28 cellular contexts compared by ENCODE assay signal in genomic region chr4:170271723-170272122, GRCh38.
"Had no signal": no experiment of that assay in that cellular context is flagged by ENCODE, and none has a peak within 500 bp of the region (broad histone marks: within the 10 kb centered on the region; RNA-seq: fewer than 3 reads in every experiment).

No MANE protein-coding gene starts in this region.

- H3K36me3 ChIP-seq: left ventricle myocardium inferior, neural progenitor cell, vagina, WERI-Rb-1 had no signal

- H3K27me3 ChIP-seq: dorsolateral prefrontal cortex, neural progenitor cell, testis, vagina had no signal

- H3K27me3 Mint-ChIP-seq: activated naive CD4-positive, alpha-beta T cell treated with anti-CD3 and anti-CD28 coated beads, Interleukin-2, amount 50 U/mL, for 24 hours; effector memory CD8-positive, alpha-beta T cell; stimulated activated memory B cell treated with anti-CD40 and anti-IgM and Interleukin-4, amounts not matched to agents 10 μg/mL and 1 μg/mL and 100 μg/mL, for 72 hours had no signal

- H2AFZ ChIP-seq: neural progenitor cell had no signal

- FAIRE-seq: colon, endothelial cell of umbilical vein, small intestine, TTC549 had no signal

- H3K36me3 Mint-ChIP-seq: activated naive CD4-positive, alpha-beta T cell treated with anti-CD3 and anti-CD28 coated beads, Interleukin-2, amount 50 U/mL, for 24 hours; naive thymus-derived CD8-positive, alpha-beta T cell; neural progenitor cell; stimulated activated memory B cell treated with anti-CD40 and anti-IgM and Interleukin-4, amounts not matched to agents 10 μg/mL and 1 μg/mL and 100 μg/mL, for 72 hours had no signal

- H3K27ac Mint-ChIP-seq: activated CD8-positive, alpha-beta T cell treated with anti-CD3 and anti-CD28 coated beads, Interleukin-2, amount 10 ng/mL, durations not matched to agents 7 days and 5 days; activated naive CD4-positive, alpha-beta T cell treated with anti-CD3 and anti-CD28 coated beads, Interleukin-2, amount 50 U/mL, for 24 hours; activated T-helper 1 cell treated with anti-CD3 and anti-CD28 coated beads, Interleukin-12 subunit alpha, Interleukin-12 subunit beta, Interleukin-2, Interleukin-4 antibody, amounts not matched to agents 30 ng/mL and 10 ng/mL and 1 ng/mL, durations not matched to agents 14 hours and 24 hours and 36 hours; effector memory CD8-positive, alpha-beta T cell; mesothelial cell of epicardium; naive thymus-derived CD8-positive, alpha-beta T cell; neural progenitor cell; stimulated activated memory B cell treated with anti-CD40 and anti-IgM and Interleukin-4, amounts not matched to agents 10 μg/mL and 1 μg/mL and 100 μg/mL, for 72 hours had no signal

- H3K9me3 ChIP-seq: testis, vagina had no signal

- ATAC-seq: activated CD8-positive, alpha-beta T cell treated with anti-CD3 and anti-CD28 coated beads, Interleukin-2, amount 10 ng/mL, durations not matched to agents 7 days and 5 days; effector memory CD8-positive, alpha-beta T cell; esophagus mucosa; naive thymus-derived CD8-positive, alpha-beta T cell; sciatic nerve; stimulated activated memory B cell treated with anti-CD40 and anti-IgM and Interleukin-4, amounts not matched to agents 10 μg/mL and 1 μg/mL and 100 μg/mL, for 72 hours had no signal

- H3K4me2 ChIP-seq: neural progenitor cell had no signal

- H3K9me3 Mint-ChIP-seq: activated naive CD4-positive, alpha-beta T cell treated with anti-CD3 and anti-CD28 coated beads, Interleukin-2, amount 50 U/mL, for 24 hours; activated T-helper 1 cell treated with anti-CD3 and anti-CD28 coated beads, Interleukin-12 subunit alpha, Interleukin-12 subunit beta, Interleukin-2, Interleukin-4 antibody, amounts not matched to agents 30 ng/mL and 10 ng/mL and 1 ng/mL, durations not matched to agents 14 hours and 24 hours and 36 hours had no signal

- H3K27ac ChIP-seq: dorsolateral prefrontal cortex, left ventricle myocardium inferior, neural progenitor cell, testis, vagina, WERI-Rb-1 had no signal

- H3K4me3 Mint-ChIP-seq: activated CD8-positive, alpha-beta T cell treated with anti-CD3 and anti-CD28 coated beads, Interleukin-2, amount 10 ng/mL, durations not matched to agents 7 days and 5 days; activated naive CD4-positive, alpha-beta T cell treated with anti-CD3 and anti-CD28 coated beads, Interleukin-2, amount 50 U/mL, for 24 hours; activated T-helper 1 cell treated with anti-CD3 and anti-CD28 coated beads, Interleukin-12 subunit alpha, Interleukin-12 subunit beta, Interleukin-2, Interleukin-4 antibody, amounts not matched to agents 30 ng/mL and 10 ng/mL and 1 ng/mL, durations not matched to agents 14 hours and 24 hours and 36 hours; effector memory CD8-positive, alpha-beta T cell; mesothelial cell of epicardium; naive thymus-derived CD8-positive, alpha-beta T cell; neural progenitor cell; stimulated activated memory B cell treated with anti-CD40 and anti-IgM and Interleukin-4, amounts not matched to agents 10 μg/mL and 1 μg/mL and 100 μg/mL, for 72 hours had no signal

- H3K4me1 ChIP-seq: left ventricle myocardium inferior, neural progenitor cell, testis, vagina had no signal

- H3K4me3 ChIP-seq: dorsolateral prefrontal cortex, left ventricle myocardium inferior, neural progenitor cell, testis, vagina had no signal

- H3K4me1 Mint-ChIP-seq: activated naive CD4-positive, alpha-beta T cell treated with anti-CD3 and anti-CD28 coated beads, Interleukin-2, amount 50 U/mL, for 24 hours; mesothelial cell of epicardium; naive thymus-derived CD8-positive, alpha-beta T cell; neural progenitor cell had no signal

- DNase-seq: activated CD4-positive, alpha-beta T cell treated with anti-CD3 and anti-CD28 coated beads for 1 hour; activated CD4-positive, alpha-beta T cell treated with anti-CD3 and anti-CD28 coated beads, Interleukin-2, amount 50 U/mL, for 1 hour; activated CD8-positive, alpha-beta T cell treated with anti-CD3 and anti-CD28 coated beads, Interleukin-2, amount 10 ng/mL, durations not matched to agents 7 days and 5 days; activated gamma-delta T cell treated with Interleukin-2 at 50 U/mL for 16 hours; aorta; central memory CD4-positive, alpha-beta T cell; dorsolateral prefrontal cortex; effector memory CD8-positive, alpha-beta T cell; foreskin melanocyte; hypothalamus; left ventricle myocardium inferior; naive thymus-derived CD8-positive, alpha-beta T cell; small intestine; stimulated activated CD4-positive, alpha-beta T cell treated with anti-CD3 and anti-CD28 coated beads, Interleukin-15, amount 100 ng/mL, for 24 hours; testis; trophoblast cell; WERI-Rb-1 had no signal

- H3K9ac ChIP-seq: neural progenitor cell had no signal
